ENCODE assay signal across 28 cellular contexts in the genomic region with DNA sequence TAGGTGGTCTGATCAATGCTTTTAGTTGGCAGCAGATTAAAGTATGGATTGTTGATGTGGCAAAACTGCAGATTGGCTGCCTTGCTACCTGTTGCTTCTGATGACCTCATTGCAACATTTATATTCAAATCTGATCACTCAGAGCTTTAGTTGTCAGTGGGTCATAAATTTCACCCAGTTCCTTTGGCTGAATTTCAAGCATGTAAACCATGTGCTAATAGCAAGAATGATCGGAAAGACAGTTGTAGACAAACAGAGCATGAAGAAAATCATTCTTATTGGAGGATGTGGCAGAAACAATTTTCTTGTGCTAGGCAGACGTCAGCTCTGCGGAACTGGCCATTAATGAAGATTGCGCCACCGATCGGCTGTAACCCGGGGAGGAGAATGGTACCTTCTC.
"Had no signal": no experiment of that assay in that cellular context is flagged by ENCODE, and none has a peak within 500 bp of the region (broad histone marks: within the 10 kb centered on the region; RNA-seq: fewer than 3 reads in every experiment).

No MANE protein-coding gene starts in this region.

- DNase-seq: activated B cell treated with CpG ODN at 0.5 μM for 24 hours; activated CD4-positive, alpha-beta memory T cell treated with anti-CD3 and anti-CD28 coated beads, Interleukin-2, amount 10 ng/mL, durations not matched to agents 7 days and 5 days; activated CD4-positive, alpha-beta T cell treated with anti-CD3 and anti-CD28 coated beads for 4 hours; activated CD4-positive, alpha-beta T cell treated with anti-CD3 and anti-CD28 coated beads, Interleukin-2, amount 10 ng/mL, durations not matched to agents 7 days and 5 days; activated CD4-positive, alpha-beta T cell treated with anti-CD3 and anti-CD28 coated beads, Interleukin-2, amount 50 U/mL, for 48 hours; activated CD4-positive, CD25-positive, alpha-beta regulatory T cell treated with anti-CD3 and anti-CD28 coated beads, Interleukin-2, amount 50 U/mL, for 72 hours; activated CD8-positive, alpha-beta memory T cell treated with anti-CD3 and anti-CD28 coated beads for 24 hours; activated CD8-positive, alpha-beta memory T cell treated with anti-CD3 and anti-CD28 coated beads, Interleukin-2, amount 10 ng/mL, durations not matched to agents 7 days and 5 days; activated CD8-positive, alpha-beta memory T cell treated with anti-CD3 and anti-CD28 coated beads, Interleukin-2, amount 50 U/mL, for 48 hours; activated CD8-positive, alpha-beta T cell treated with anti-CD3 and anti-CD28 coated beads, Interleukin-2, amount 10 ng/mL, durations not matched to agents 7 days and 5 days; activated effector memory CD4-positive, alpha-beta T cell treated with anti-CD3 and anti-CD28 coated beads, Interleukin-2, amount 50 U/mL, for 16 hours; activated gamma-delta T cell treated with Interleukin-2 at 50 U/mL for 16 hours; activated naive CD4-positive, alpha-beta T cell; activated naive CD4-positive, alpha-beta T cell treated with anti-CD3 and anti-CD28 coated beads for 36 hours; activated naive CD4-positive, alpha-beta T cell treated with anti-CD3 and anti-CD28 coated beads, Interleukin-2, amount 50 U/mL, for 16 hours; activated naive CD8-positive, alpha-beta T cell treated with anti-CD3 and anti-CD28 coated beads for 36 hours; activated T-cell treated with anti-CD3 and anti-CD28 coated beads, Interleukin-2, amount 50 U/mL, for 4 hours; activated T-cell treated with anti-CD3 and anti-CD28 coated beads, Interleukin-2, amount 50 U/mL, for 72 hours; adrenal gland; amniotic stem cell; aorta; body of pancreas; brain microvascular endothelial cell; central memory CD4-positive, alpha-beta T cell; SW 1271; T-helper 1 cell; T-helper 2 cell; T-helper 9 cell had no signal
